In genomic region chr1:119621714-119622113, GRCh38 we compare ENCODE assay signal across 27 cellular contexts.
"Had no signal": no experiment of that assay in that cellular context is flagged by ENCODE, and none has a peak within 500 bp of the region (broad histone marks: within the 10 kb centered on the region; RNA-seq: fewer than 3 reads in every experiment).

No MANE protein-coding gene starts in this region.

- H3K36me3 Mint-ChIP-seq: naive thymus-derived CD4-positive, alpha-beta T cell; natural killer cell treated with Interleukin-12 subunit alpha and Interleukin-12 subunit beta and Interleukin-15 and Interleukin-18, amount 100 ng/mL, for 72 hours; stimulated activated memory B cell treated with anti-CD40 and anti-IgM and Interleukin-4, amounts not matched to agents 10 μg/mL and 1 μg/mL and 100 μg/mL, for 72 hours had no signal

- DNase-seq: hippocampal formation; kidney glomerular epithelial cell; left cardiac atrium; left ventricle myocardium inferior; mesendoderm; naive thymus-derived CD4-positive, alpha-beta T cell; nucleus accumbens; pancreas; posterior cingulate gyrus; retina; right cardiac atrium; spleen; stimulated activated CD4-positive, alpha-beta T cell treated with anti-CD3 and anti-CD28 coated beads, Interleukin-4, amount 100 ng/mL, for 24 hours; stimulated activated naive CD4-positive, alpha-beta T cell treated with Interleukin-2 at 50 U/mL for 16 hours; stimulated activated naive CD8-positive, alpha-beta T cell treated with anti-CD3 and anti-CD28 coated beads, Interleukin-15, amount 100 ng/mL, for 72 hours; substantia nigra; upper lobe of left lung had no signal

- H3K9me3 Mint-ChIP-seq: mesothelial cell of epicardium; natural killer cell treated with Interleukin-12 subunit alpha and Interleukin-12 subunit beta and Interleukin-15 and Interleukin-18, amount 100 ng/mL, for 72 hours; neural crest cell; stimulated activated naive CD8-positive, alpha-beta T cell treated with anti-CD3 and anti-CD28 coated beads, Interleukin-15, amount 100 ng/mL, for 72 hours had no signal

- H3K4me3 Mint-ChIP-seq: mesothelial cell of epicardium; naive thymus-derived CD4-positive, alpha-beta T cell; natural killer cell treated with Interleukin-12 subunit alpha and Interleukin-12 subunit beta and Interleukin-15 and Interleukin-18, amount 100 ng/mL, for 72 hours; neural crest cell; stimulated activated memory B cell treated with anti-CD40 and anti-IgM and Interleukin-4, amounts not matched to agents 10 μg/mL and 1 μg/mL and 100 μg/mL, for 72 hours; stimulated activated naive CD8-positive, alpha-beta T cell treated with anti-CD3 and anti-CD28 coated beads, Interleukin-15, amount 100 ng/mL, for 72 hours had no signal

- H3K9me3 ChIP-seq: left ventricle myocardium inferior, pancreas, prostate gland, tibial nerve, upper lobe of left lung, vagina had no signal

- ATAC-seq: left cardiac atrium; naive thymus-derived CD4-positive, alpha-beta T cell; natural killer cell treated with Interleukin-12 subunit alpha and Interleukin-12 subunit beta and Interleukin-15 and Interleukin-18, amount 100 ng/mL, for 72 hours; pancreas; right cardiac atrium; sciatic nerve; stimulated activated memory B cell treated with anti-CD40 and anti-IgM and Interleukin-4, amounts not matched to agents 10 μg/mL and 1 μg/mL and 100 μg/mL, for 72 hours; stimulated activated naive CD8-positive, alpha-beta T cell treated with anti-CD3 and anti-CD28 coated beads, Interleukin-15, amount 100 ng/mL, for 72 hours had no signal

- H3K4me1 ChIP-seq: vagina had no signal

- H3K27ac ChIP-seq: left ventricle myocardium inferior, pancreas, skin epidermis, spleen, tibial nerve, upper lobe of left lung, vagina had no signal

- H3K27ac Mint-ChIP-seq: naive thymus-derived CD4-positive, alpha-beta T cell; natural killer cell treated with Interleukin-12 subunit alpha and Interleukin-12 subunit beta and Interleukin-15 and Interleukin-18, amount 100 ng/mL, for 72 hours; stimulated activated memory B cell treated with anti-CD40 and anti-IgM and Interleukin-4, amounts not matched to agents 10 μg/mL and 1 μg/mL and 100 μg/mL, for 72 hours; stimulated activated naive CD8-positive, alpha-beta T cell treated with anti-CD3 and anti-CD28 coated beads, Interleukin-15, amount 100 ng/mL, for 72 hours had no signal

- H3K27me3 ChIP-seq: pancreas, spleen, tibial nerve, upper lobe of left lung, vagina had no signal

- H3K4me1 Mint-ChIP-seq: neural crest cell; stimulated activated memory B cell treated with anti-CD40 and anti-IgM and Interleukin-4, amounts not matched to agents 10 μg/mL and 1 μg/mL and 100 μg/mL, for 72 hours; stimulated activated naive CD8-positive, alpha-beta T cell treated with anti-CD3 and anti-CD28 coated beads, Interleukin-15, amount 100 ng/mL, for 72 hours had no signal

- H3K4me3 ChIP-seq: left ventricle myocardium inferior, lung, pancreas, prostate gland, skin epidermis, spleen, tibial nerve, upper lobe of left lung, vagina had no signal

- H3K27me3 Mint-ChIP-seq: natural killer cell treated with Interleukin-12 subunit alpha and Interleukin-12 subunit beta and Interleukin-15 and Interleukin-18, amount 100 ng/mL, for 72 hours had no signal
